ENCODE assay signal across 8 cellular contexts in genomic region chr12:95473440-95473946, GRCh38. TPM values are rescaled to one million over a fixed set of nuclear protein-coding genes. Genes with fewer than 3 reads are reported as not detected.
DNase-seq lines count a peak whose midpoint lies in the region; ATAC-seq, FAIRE-seq and TF ChIP-seq lines count a peak whose summit lies in the region.

No MANE protein-coding gene starts in this region.

- peaks cover 7% of the 10 kb centered on the region for H3K36me3 Mint-ChIP-seq in astrocyte (ENCODE audit: low read depth, unreplicated experiment)

- no peaks in the 10 kb centered on the region for H3K9me3 ChIP-seq in OCI-LY3 (ENCODE audit: insufficient read depth, low read length)
- no peaks in the 10 kb centered on the region for H3K9me3 ChIP-seq in astrocyte (ENCODE audit: insufficient read depth, low read depth, low read length)
- no peaks in the 10 kb centered on the region for H3K9me3 ChIP-seq in hepatocyte (ENCODE audit: low read depth)

- H2AFZ ChIP-seq in OCI-LY3 (ENCODE audit: low read depth, low read length) (peak overlapping the region; percentile 86), astrocyte (ENCODE audit: low read depth, low read length) (peak overlapping the region; percentile 78), hepatocyte (peak overlapping the region; percentile 89)

- H3K36me3 ChIP-seq in OCI-LY3 (replicated peaks; ENCODE audit: low read depth, low read length): peaks cover 22% of the 10 kb centered on the region
- peaks cover 16% of the 10 kb centered on the region for H3K36me3 ChIP-seq in astrocyte (ENCODE audit: insufficient read depth, low read length)
- H3K36me3 ChIP-seq in hepatocyte (replicated peaks; ENCODE audit: insufficient read depth, low read depth): no peaks in the 10 kb centered on the region

- H3K9me2 ChIP-seq in hepatocyte (replicated peaks; ENCODE audit: insufficient read depth): no peaks in the 10 kb centered on the region

- ATAC-seq in GM19372 (IDR thresholded peaks at IDR 0.05; ENCODE audit: low read depth, unreplicated experiment): peak; percentile 31
- ATAC-seq in HG03432 (IDR thresholded peaks at IDR 0.05; ENCODE audit: unreplicated experiment): peak; percentile 43
- ATAC-seq in sciatic nerve: peak; percentile 83

- DNase-seq in Caki2 (ENCODE audit: low read depth) (peak; percentile 43), astrocyte (ENCODE audit: low read depth) (no peak), hepatocyte (ENCODE audit: low spot score) (peak; percentile 50), sciatic nerve (ENCODE audit: low spot score) (no peak), GOT3 (lab: John Stamatoyannopoulos, UW) (no peak)

- no peaks in the 10 kb centered on the region for H3K27me3 ChIP-seq in OCI-LY3 (ENCODE audit: low read depth, low read length)
- no peaks in the 10 kb centered on the region for H3K27me3 ChIP-seq in astrocyte (ENCODE audit: insufficient read depth, low read length)
- H3K27me3 ChIP-seq in hepatocyte: no peaks in the 10 kb centered on the region

- intact Hi-C loops in sciatic nerve (cut with DNase I): no loop called here

- no peaks in the 10 kb centered on the region for H3K27me3 Mint-ChIP-seq in astrocyte (ENCODE audit: low read depth, unreplicated experiment)

- H3K9me3 Mint-ChIP-seq in astrocyte (ENCODE audit: unreplicated experiment): peaks cover 2% of the 10 kb centered on the region

- H3K4me3 Mint-ChIP-seq in astrocyte (ENCODE audit: unreplicated experiment): peak overlapping the region; percentile 100

- H3K27ac ChIP-seq in OCI-LY3 (ENCODE audit: low read length) (peak overlapping the region; percentile 68), astrocyte (ENCODE audit: low read depth, low read length) (peak overlapping the region; percentile 88), hepatocyte (peak overlapping the region; percentile 97)

- H3K4me3 ChIP-seq in OCI-LY3 (ENCODE audit: low read length) (peak overlapping the region; percentile 95), astrocyte (ENCODE audit: insufficient read depth, low read depth, low read length) (peak overlapping the region; percentile 87), hepatocyte (peak overlapping the region; percentile 41)

- H3K79me2 ChIP-seq in OCI-LY3 (ENCODE audit: low read length) (peaks cover 56% of the 10 kb centered on the region), astrocyte (ENCODE audit: insufficient read depth, low read length) (peaks cover 46% of the 10 kb centered on the region), hepatocyte (peaks cover 44% of the 10 kb centered on the region)

- no peak for FAIRE-seq in astrocyte (lab: Jason Lieb, UNC)

- H4K20me1 ChIP-seq in OCI-LY3 (ENCODE audit: insufficient read depth, low read length): no peaks in the 10 kb centered on the region
- peaks cover 36% of the 10 kb centered on the region for H4K20me1 ChIP-seq in astrocyte (ENCODE audit: insufficient read depth, low read length)
- peaks cover 16% of the 10 kb centered on the region for H4K20me1 ChIP-seq in hepatocyte (ENCODE audit: insufficient read depth, poor library complexity, severe bottlenecking)

- peak overlapping the region; percentile 100 for H3K27ac Mint-ChIP-seq in astrocyte (ENCODE audit: unreplicated experiment)

- H3K4me1 ChIP-seq in OCI-LY3 (ENCODE audit: low read length) (peaks cover 14% of the 10 kb centered on the region), astrocyte (ENCODE audit: insufficient read depth, low read length) (peaks cover 9% of the 10 kb centered on the region), hepatocyte (ENCODE audit: insufficient read depth) (peaks cover 14% of the 10 kb centered on the region)

- in situ Hi-C loops in Caki2 (cut with HindIII; ENCODE audit: low pct_unique_long_range_greater_than_20kb, low sequenced_read_pairs): no loop called here

- H3K4me2 ChIP-seq in OCI-LY3 (ENCODE audit: low read length) (peak overlapping the region; percentile 87), astrocyte (ENCODE audit: low read length) (peak overlapping the region; percentile 95), hepatocyte (peak overlapping the region; percentile 84)

- no peak for TF ChIP-seq CTCF in OCI-LY3 (IDR thresholded peaks at IDR 0.05; ENCODE audit: low read depth, low read length)
- no peak for TF ChIP-seq CTCF in astrocyte (IDR thresholded peaks at IDR 0.05; ENCODE audit: insufficient read depth, low read depth, low read length)
- no peak for TF ChIP-seq CTCF in hepatocyte (IDR thresholded peaks at IDR 0.05; ENCODE audit: poor library complexity)

- under 1% methylated on average over 25 of the region's 25 CpGs for WGBS in hepatocyte (ENCODE audit: low lambda C conversion rate, missing lambda C conversion rate)

- H3K9ac ChIP-seq in OCI-LY3 (ENCODE audit: low read length) (peak overlapping the region; percentile 98), astrocyte (ENCODE audit: low read length) (peak overlapping the region; percentile 98)

- peaks cover 9% of the 10 kb centered on the region for H3K4me1 Mint-ChIP-seq in astrocyte (ENCODE audit: low read depth, unreplicated experiment)

RNA-seq across cellular contexts. Expression of gene METAP2, which starts 0.5 kb away (rescaled TPM):
- total RNA-seq in Caki2 (2014; rRNA removed; shearing (Covaris generic); ENCODE audit: low replicate concordance): 41.9 and 57.8 TPM in 2 replicates
- total RNA-seq in astrocyte: 81.6 and 83.2 TPM in 2 replicates
- total RNA-seq in hepatocyte: 69.7 and 75.9 TPM in 2 replicates
- polyA plus RNA-seq in hepatocyte: 43.2 and 44.7 TPM in 2 replicates
- 65.8 TPM for total RNA-seq in sciatic nerve

Comparison
In these comparisons a context has a peak if more than half of its experiments do, and no peak if none do; other contexts are left out.
1. DNase-seq: peak in Caki2 (single experiment) and hepatocyte (single experiment); none in astrocyte (single experiment), sciatic nerve (single experiment) and GOT3 (single experiment).
2. ATAC-seq: peak in every context shown above with its lines; median percentile 83 in sciatic nerve; 43 in HG03432; 31 in GM19372.
3. H3K4me3 ChIP-seq: peak in every context shown above with its lines; median percentile 95 in OCI-LY3; 87 in astrocyte; 41 in hepatocyte.
4. Peak in every context shown above with its lines, with median percentiles within 50 percentile points of each other: H2AFZ ChIP-seq, H3K27ac ChIP-seq and H3K4me2 ChIP-seq.